ENCODE assay signal across 1 cellular context in the genomic region with DNA sequence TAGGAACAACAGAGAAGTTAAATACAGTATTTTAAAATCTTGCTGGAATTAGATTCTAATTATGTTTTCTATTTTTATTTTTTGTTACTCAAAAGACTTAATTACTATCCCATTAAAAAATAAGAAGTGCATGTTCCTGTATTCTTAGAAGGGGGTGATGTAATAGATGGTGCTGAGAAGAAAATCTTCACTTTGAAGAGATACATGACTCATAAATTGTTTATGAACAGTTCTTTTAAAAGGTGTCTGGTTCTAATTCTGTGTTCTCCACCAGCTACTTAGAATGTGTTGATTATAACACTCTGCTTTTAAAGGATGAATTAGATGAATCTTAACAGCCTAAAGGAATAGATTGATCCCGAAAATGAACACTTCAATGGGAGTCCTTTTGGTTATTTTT.
TF ChIP-seq lines count a peak whose summit lies in the region.

No MANE protein-coding gene starts in this region.

TF ChIP-seq in K562, 482 proteins besides CTCF, POLR2A, EP300 and RAD21:
- TF ChIP-seq, protein P1, sequence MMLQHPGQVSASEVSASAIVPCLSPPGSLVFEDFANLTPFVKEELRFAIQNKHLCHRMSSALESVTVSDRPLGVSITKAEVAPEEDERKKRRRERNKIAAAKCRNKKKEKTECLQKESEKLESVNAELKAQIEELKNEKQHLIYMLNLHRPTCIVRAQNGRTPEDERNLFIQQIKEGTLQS (IDR thresholded peaks at IDR 0.05), result peak; percentile 81
- TF ChIP-seq, protein P1 (CRISPR knock-in tag; conservative IDR thresholded peaks at IDR 0.05), result no peak
- TF ChIP-seq CCNT2 (IDR thresholded peaks at IDR 0.05; ENCODE audit: borderline replicate concordance, extremely low read depth, insufficient read length, low read depth, low read length) (no peak), SIN3A (IDR thresholded peaks at IDR 0.05; ENCODE audit: borderline replicate concordance in 2 of 2, control insufficient read depth in 1 of 2, low read depth in 2 of 2, low read length in 2 of 2) (no peak), TOE1 (IDR thresholded peaks at IDR 0.05; ENCODE audit: borderline replicate concordance) (no peak), TOE1 (CRISPR knock-in tag; IDR thresholded peaks at IDR 0.05; ENCODE audit: borderline replicate concordance, low read depth) (no peak), ZNF175 (CRISPR knock-in tag; IDR thresholded peaks at IDR 0.05; ENCODE audit: low read depth) (peak; percentile 60; the same call in 1 of the 2 replicates), LARP7 (IDR thresholded peaks at IDR 0.05) (no peak), STAG1 (CRISPR knock-in tag; IDR thresholded peaks at IDR 0.05; ENCODE audit: borderline replicate concordance) (no peak), ZC3H4 (CRISPR knock-in tag; IDR thresholded peaks at IDR 0.05; ENCODE audit: borderline replicate concordance) (no peak), CEBPG (CRISPR knock-in tag; IDR thresholded peaks at IDR 0.05) (no peak), CEBPG (tag; conservative IDR thresholded peaks at IDR 0.05 in 1 of 2, IDR thresholded peaks at IDR 0.05 in 1 of 2) (peak in 1 of 2 experiments; percentile 92; a peak in 2 of 4 replicates), HEY1 (CRISPR knock-in tag; IDR thresholded peaks at IDR 0.05; ENCODE audit: borderline replicate concordance) (no peak), TCF3 (CRISPR knock-in tag; IDR thresholded peaks at IDR 0.05) (no peak), FOXP1 (CRISPR knock-in tag; IDR thresholded peaks at IDR 0.05) (no peak), RFX7 (CRISPR knock-in tag; IDR thresholded peaks at IDR 0.05) (no peak), MYC (IDR thresholded peaks at IDR 0.05; ENCODE audit: low read depth, low read length) (no peak), MYC (CRISPR knock-in tag; IDR thresholded peaks at IDR 0.05; ENCODE audit: borderline replicate concordance, low read depth) (no peak), FOSL1 (tag; conservative IDR thresholded peaks at IDR 0.05) (peak; percentile 40; the same call in 1 of the 2 replicates)
